4 cellular contexts compared by ENCODE assay signal in genomic region chr6:24678792-24679352, GRCh38. TPM values are rescaled to one million over a fixed set of nuclear protein-coding genes. Genes with fewer than 3 reads are reported as not detected.
"Had no signal": no experiment of that assay in that cellular context is flagged by ENCODE, and none has a peak within 500 bp of the region (broad histone marks: within the 10 kb centered on the region; RNA-seq: fewer than 3 reads in every experiment).

No MANE protein-coding gene starts in this region.

RNA-seq across cellular contexts. Expression of gene KIAA0319, which starts 32.9 kb away (rescaled TPM):
- total RNA-seq: Right ventricle myocardium inferior, Right ventricle myocardium superior, SJCRH30, SJSA1 had no signal
